ENCODE assay signal across 18 cellular contexts in the genomic region with DNA sequence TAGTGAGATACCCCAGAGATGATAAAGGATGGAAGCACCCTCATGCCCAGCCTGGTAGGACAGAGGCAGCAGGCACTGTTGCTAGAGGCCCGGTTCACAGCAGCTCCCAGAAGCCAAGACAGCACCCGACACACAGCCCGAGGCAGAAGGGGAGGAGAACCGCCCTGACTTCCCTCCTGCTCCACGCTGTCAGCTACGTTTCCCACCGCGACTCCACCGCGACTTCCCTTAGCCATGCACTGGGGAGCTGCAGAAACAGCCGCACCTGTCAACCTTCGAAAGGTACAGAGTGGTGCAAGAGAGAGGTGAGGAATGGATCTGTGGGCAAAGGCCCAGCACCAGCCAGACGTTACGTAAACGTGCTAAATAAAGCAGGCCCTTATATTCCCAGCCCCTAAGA.
"Had no signal": no experiment of that assay in that cellular context is flagged by ENCODE, and none has a peak within 500 bp of the region (broad histone marks: within the 10 kb centered on the region; RNA-seq: fewer than 3 reads in every experiment).

No MANE protein-coding gene starts in this region.

- DNase-seq: Kasumi-1, MM.1S, NCI-H1092 treated with DMSO at 0.1 percent for 48 hours, NCI-H1436, NCI-H187, NCI-H2081, NCI-H2171, NCI-H345, NCI-H446 treated with DMSO at 0.1 percent for 48 hours, NCI-H524 treated with DMSO at 0.1 percent for 48 hours, NCI-H69, NCI-H774, Right ventricle myocardium superior, RPMI8226, SIG-M5 had no signal

- H3K36me3 ChIP-seq: SJSA1 had no signal

- H3K9me3 ChIP-seq: SJSA1 had no signal

- H3K4me3 ChIP-seq: SJSA1, SK-N-MC had no signal

- H3K27ac ChIP-seq: KMS-11, SJSA1, SK-N-MC had no signal

- H3K9ac ChIP-seq: KMS-11 had no signal

- H3K4me1 ChIP-seq: SJSA1 had no signal

- H3K27me3 ChIP-seq: SJSA1 had no signal

- H3K4me2 ChIP-seq: KMS-11 had no signal
